Comparison of ENCODE assay signal across 11 cellular contexts in the genomic region with DNA sequence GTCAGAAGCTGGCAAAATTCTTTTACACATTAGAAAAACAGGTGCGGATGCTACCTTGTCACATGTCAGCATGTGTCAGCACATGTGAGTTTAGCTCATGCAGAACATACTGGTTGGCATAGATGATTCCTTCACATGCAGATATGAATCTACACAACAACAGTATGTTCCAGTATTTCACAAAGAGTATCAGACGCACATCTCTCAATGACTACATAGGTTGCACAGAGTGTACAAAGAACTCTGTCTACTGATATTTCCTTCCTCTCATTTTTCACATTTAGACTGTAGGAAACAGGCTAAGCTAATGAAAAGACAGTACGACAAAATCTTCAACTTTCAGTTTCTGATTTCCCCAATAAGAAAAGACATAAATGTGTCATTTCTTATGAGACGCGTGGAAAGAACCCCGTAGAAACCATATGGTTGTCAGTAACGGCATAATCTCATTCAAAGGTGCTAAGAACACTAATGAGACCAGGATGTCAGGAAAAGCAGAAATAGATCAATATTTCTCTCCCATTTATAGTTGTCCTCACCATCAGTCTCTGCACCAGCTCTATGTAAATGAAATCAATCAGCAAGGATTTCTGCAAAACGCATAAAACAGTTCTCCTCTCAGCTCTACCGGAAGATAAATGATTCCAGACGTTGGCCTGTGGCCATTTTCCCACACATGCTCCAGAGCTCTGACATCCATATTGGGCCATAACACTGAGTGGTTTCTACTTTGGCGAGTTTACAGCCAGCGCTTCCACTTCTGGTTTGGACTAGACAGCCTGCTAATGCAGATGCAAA.
DNase-seq lines count a peak whose midpoint lies in the region; ATAC-seq, FAIRE-seq and TF ChIP-seq lines count a peak whose summit lies in the region.
"Had no signal": no experiment of that assay in that cellular context is flagged by ENCODE, and none has a peak within 500 bp of the region (broad histone marks: within the 10 kb centered on the region; RNA-seq: fewer than 3 reads in every experiment).

No MANE protein-coding gene starts in this region.

- peaks cover 31% of the 10 kb centered on the region for H3K4me1 Mint-ChIP-seq in activated CD8-positive, alpha-beta memory T cell treated with anti-CD3 and anti-CD28 coated beads, Interleukin-2, amount 10 ng/mL, durations not matched to agents 7 days and 5 days

- peak overlapping the region; percentile 60 for H3K27ac Mint-ChIP-seq in activated CD8-positive, alpha-beta memory T cell treated with anti-CD3 and anti-CD28 coated beads, Interleukin-2, amount 10 ng/mL, durations not matched to agents 7 days and 5 days
- H3K27ac Mint-ChIP-seq: activated CD8-positive, alpha-beta T cell treated with anti-CD3 and anti-CD28 coated beads, Interleukin-2, amount 10 ng/mL, durations not matched to agents 7 days and 5 days had no signal

- no peaks in the 10 kb centered on the region for H3K27me3 ChIP-seq in upper lobe of left lung
- H3K27me3 ChIP-seq in small intestine (ENCODE audit: control insufficient read depth in 2 of 2, insufficient read depth in 2 of 2, low read length in 2 of 2) = no peaks in the 10 kb centered on the region
- H3K27me3 ChIP-seq in effector memory CD4-positive, alpha-beta T cell (replicated peaks; ENCODE audit: control insufficient read depth, insufficient read depth, low read length, poor library complexity, severe bottlenecking) = no peaks in the 10 kb centered on the region

- CTCF ChIA-PET in activated CD8-positive, alpha-beta memory T cell treated with anti-CD3 and anti-CD28 coated beads, Interleukin-2, amount 10 ng/mL, durations not matched to agents 7 days and 5 days (lab: Charles Lee) = interaction anchor here (1.1 kb wide), 1 partner anchor 187 kb away, joined by 3 read pairs; no protein-coding TSS in a partner anchor

- peaks cover 11% of the 10 kb centered on the region for H3K27me3 Mint-ChIP-seq in activated CD8-positive, alpha-beta memory T cell treated with anti-CD3 and anti-CD28 coated beads, Interleukin-2, amount 10 ng/mL, durations not matched to agents 7 days and 5 days

- no peak for TF ChIP-seq CTCF in upper lobe of left lung (IDR thresholded peaks at IDR 0.05)

- H3K9me3 Mint-ChIP-seq in activated CD8-positive, alpha-beta memory T cell treated with anti-CD3 and anti-CD28 coated beads, Interleukin-2, amount 10 ng/mL, durations not matched to agents 7 days and 5 days (ENCODE audit: low read depth) = no peaks in the 10 kb centered on the region

- H3K27ac ChIP-seq in upper lobe of left lung (peak overlapping the region; percentile 66 to 83 (median 82)), small intestine (ENCODE audit: low read depth in 1 of 2, low read length in 1 of 2) (peak overlapping the region in 1 of 2 donors; percentile 76)
- H3K27ac ChIP-seq in effector memory CD4-positive, alpha-beta T cell (ENCODE audit: insufficient read depth, low read length, poor library complexity, severe bottlenecking) = no peak overlapping the region

- H3K9me3 ChIP-seq in upper lobe of left lung = no peaks in the 10 kb centered on the region
- no peaks in the 10 kb centered on the region for H3K9me3 ChIP-seq in small intestine (ENCODE audit: control insufficient read depth, low read depth)
- no peaks in the 10 kb centered on the region for H3K9me3 ChIP-seq in effector memory CD4-positive, alpha-beta T cell (ENCODE audit: control insufficient read depth, low read length)

- H3K4me1 ChIP-seq in upper lobe of left lung = peaks cover 50 to 68% (median 55%) of the 10 kb centered on the region in 4 donors
- H3K4me1 ChIP-seq in small intestine (ENCODE audit: control insufficient read depth in 2 of 2, insufficient read depth in 1 of 2, low read depth in 1 of 2, low read length in 1 of 2) = peaks cover 2 to 19% of the 10 kb centered on the region in 2 donors
- no peaks in the 10 kb centered on the region for H3K4me1 ChIP-seq in effector memory CD4-positive, alpha-beta T cell (ENCODE audit: control insufficient read depth, insufficient read depth, low read length, poor library complexity, severe bottlenecking)

- DNase-seq in activated CD8-positive, alpha-beta memory T cell treated with anti-CD3 and anti-CD28 coated beads, Interleukin-2, amount 10 ng/mL, durations not matched to agents 7 days and 5 days = no peak
- no peak for DNase-seq in activated CD8-positive, alpha-beta memory T cell treated with anti-CD3 and anti-CD28 coated beads, Interleukin-2, amount 50 U/mL, for 48 hours
- DNase-seq in amniotic epithelial cell (ENCODE audit: low read depth) (peak; percentile 86), left kidney (ENCODE audit: low read depth, low spot score) (peak; percentile 73), upper lobe of left lung (no peak), activated gamma-delta T cell treated with Interleukin-2 at 50 U/mL for 16 hours (no peak), small intestine (no peak)
- DNase-seq in effector memory CD4-positive, alpha-beta T cell = no peak
- DNase-seq: activated CD8-positive, alpha-beta T cell treated with anti-CD3 and anti-CD28 coated beads, Interleukin-2, amount 10 ng/mL, durations not matched to agents 7 days and 5 days; DMS53; naive thymus-derived CD4-positive, alpha-beta T cell had no signal

- ATAC-seq in activated CD8-positive, alpha-beta memory T cell treated with anti-CD3 and anti-CD28 coated beads, Interleukin-2, amount 10 ng/mL, durations not matched to agents 7 days and 5 days = peak; percentile 65
- ATAC-seq in upper lobe of left lung (ENCODE audit: low FRiP score in 2 of 2) = peak in 1 of 2 donors; percentile 48
- ATAC-seq: activated CD8-positive, alpha-beta T cell treated with anti-CD3 and anti-CD28 coated beads, Interleukin-2, amount 10 ng/mL, durations not matched to agents 7 days and 5 days; naive thymus-derived CD4-positive, alpha-beta T cell had no signal

- WGBS in upper lobe of left lung, 2 donors = 47 to 50% methylated on average over 12 of the region's 12 CpGs
- 55 to 83% (median 63%) methylated on average over 12 of the region's 12 CpGs for WGBS in small intestine, 3 donors

- peak; percentile 62 to 100 (median 86) for TF ChIP-seq EP300 in upper lobe of left lung (IDR thresholded peaks at IDR 0.05)

- H3K36me3 Mint-ChIP-seq in activated CD8-positive, alpha-beta memory T cell treated with anti-CD3 and anti-CD28 coated beads, Interleukin-2, amount 10 ng/mL, durations not matched to agents 7 days and 5 days = peaks cover 2% of the 10 kb centered on the region

- no peaks in the 10 kb centered on the region for H3K36me3 ChIP-seq in upper lobe of left lung
- H3K36me3 ChIP-seq in small intestine (ENCODE audit: control insufficient read depth in 2 of 2, insufficient read depth in 2 of 2, low read length in 2 of 2) = no peaks in the 10 kb centered on the region
- H3K36me3 ChIP-seq in effector memory CD4-positive, alpha-beta T cell (ENCODE audit: control insufficient read depth, insufficient read depth, low read length) = no peaks in the 10 kb centered on the region

- TF ChIP-seq POLR2A in upper lobe of left lung (IDR thresholded peaks at IDR 0.05) = no peak

- H3K4me3 Mint-ChIP-seq in activated CD8-positive, alpha-beta memory T cell treated with anti-CD3 and anti-CD28 coated beads, Interleukin-2, amount 10 ng/mL, durations not matched to agents 7 days and 5 days = peak overlapping the region; percentile 44
- H3K4me3 Mint-ChIP-seq: activated CD8-positive, alpha-beta T cell treated with anti-CD3 and anti-CD28 coated beads, Interleukin-2, amount 10 ng/mL, durations not matched to agents 7 days and 5 days had no signal

- no peak for FAIRE-seq in small intestine (lab: Jason Lieb, UNC)

- H3K4me3 ChIP-seq in upper lobe of left lung = peak overlapping the region in 3 of 4 donors; percentile 19 to 32 (median 31)
- no peak overlapping the region for H3K4me3 ChIP-seq in small intestine (ENCODE audit: low read depth in 1 of 2, low read length in 2 of 2)
- H3K4me3 ChIP-seq in effector memory CD4-positive, alpha-beta T cell (ENCODE audit: insufficient read depth, low read depth, low read length, poor library complexity, severe bottlenecking) = no peak overlapping the region

Comparison
In these comparisons a context has a peak if more than half of its experiments do, and no peak if none do; other contexts are left out.
1. DNase-seq: peak in amniotic epithelial cell (single experiment) and left kidney (single experiment); none in activated CD8-positive, alpha-beta memory T cell treated with anti-CD3 and anti-CD28 coated beads, Interleukin-2, amount 10 ng/mL, durations not matched to agents 7 days and 5 days (single experiment), activated CD8-positive, alpha-beta memory T cell treated with anti-CD3 and anti-CD28 coated beads, Interleukin-2, amount 50 U/mL, for 48 hours (single experiment), upper lobe of left lung (0 of 2), activated gamma-delta T cell treated with Interleukin-2 at 50 U/mL for 16 hours (single experiment), small intestine (single experiment) and effector memory CD4-positive, alpha-beta T cell (0 of 3).
2. H3K4me3 ChIP-seq: peak in upper lobe of left lung (3 of 4); none in small intestine (0 of 2) and effector memory CD4-positive, alpha-beta T cell (single experiment).